ENCODE assay signal across 17 cellular contexts in the genomic region with DNA sequence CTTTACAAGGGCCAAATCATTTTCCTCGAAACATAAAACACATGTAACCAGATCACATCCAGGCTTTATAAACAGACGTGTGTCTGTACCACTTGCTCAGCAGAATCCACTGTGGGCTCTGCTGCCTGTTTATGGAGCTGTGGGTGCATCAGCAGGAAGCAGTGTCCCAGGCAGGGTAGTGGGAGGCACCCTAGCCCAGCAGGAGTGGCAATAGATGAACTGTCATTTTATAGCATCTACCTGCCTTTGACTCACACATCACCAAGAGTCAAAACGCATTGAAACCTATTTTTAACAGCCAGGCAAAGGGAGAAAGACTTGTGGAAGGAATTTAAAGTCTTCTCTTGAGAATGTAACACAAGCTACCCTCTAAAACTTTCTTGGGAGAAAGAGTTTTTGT.
"Had no signal": no experiment of that assay in that cellular context is flagged by ENCODE, and none has a peak within 500 bp of the region (broad histone marks: within the 10 kb centered on the region; RNA-seq: fewer than 3 reads in every experiment).

No MANE protein-coding gene starts in this region.

- H3K27ac ChIP-seq: gastrocnemius medialis, heart right ventricle, left ventricle myocardium inferior had no signal

- ATAC-seq: esophagus mucosa, gastrocnemius medialis, heart right ventricle, sciatic nerve had no signal

- H3K4me3 ChIP-seq: gastrocnemius medialis, heart right ventricle, left ventricle myocardium inferior, lung had no signal

- H3K27me3 ChIP-seq: gastrocnemius medialis had no signal

- H3K27ac Mint-ChIP-seq: naive B cell had no signal

- H3K4me1 ChIP-seq: gastrocnemius medialis, heart right ventricle, left ventricle myocardium inferior had no signal

- H3K4me1 Mint-ChIP-seq: naive B cell had no signal

- H3K4me3 Mint-ChIP-seq: naive B cell had no signal

- DNase-seq: central memory CD4-positive, alpha-beta T cell; effector memory CD4-positive, alpha-beta T cell; gastrocnemius medialis; heart right ventricle; hypothalamus; islet precursor cell; left ventricle myocardium inferior; mesenchymal stem cell; naive B cell; posterior cingulate gyrus; stimulated activated CD4-positive, alpha-beta T cell treated with anti-CD3 and anti-CD28 coated beads, Interleukin-2, amount 100 ng/mL, for 24 hours; stimulated activated CD4-positive, alpha-beta T cell treated with anti-CD3 and anti-CD28 coated beads, Interleukin-4, amount 100 ng/mL, for 4 hours; stimulated activated naive CD4-positive, alpha-beta T cell; trophoblast cell had no signal

- H3K36me3 Mint-ChIP-seq: naive B cell had no signal

- H3K9me3 ChIP-seq: gastrocnemius medialis had no signal

- H3K27me3 Mint-ChIP-seq: naive B cell had no signal

- H3K36me3 ChIP-seq: gastrocnemius medialis, heart right ventricle, left ventricle myocardium inferior had no signal
